ENCODE assay signal across 13 cellular contexts in genomic region chr2:39517102-39517436, GRCh38.
A peak's percentile ranks its signal among the peaks of the same experiment; 100 is the strongest.
DNase-seq lines count a peak whose midpoint lies in the region; ATAC-seq and TF ChIP-seq lines count a peak whose summit lies in the region.
"Had no signal": no experiment of that assay in that cellular context is flagged by ENCODE, and none has a peak within 500 bp of the region (broad histone marks: within the 10 kb centered on the region; RNA-seq: fewer than 3 reads in every experiment).

No MANE protein-coding gene starts in this region.

- H3K4me2 ChIP-seq in PC-3 (ENCODE audit: low read length): no peak overlapping the region

- CTCF ChIA-PET in PC-3 (lab: Charles Lee): no interaction called here

- H3K27me3 ChIP-seq in PC-3 (ENCODE audit: low read length) (no peaks in the 10 kb centered on the region), lower lobe of right lung (ENCODE audit: low read depth) (no peaks in the 10 kb centered on the region), subcutaneous abdominal adipose tissue (ENCODE audit: control insufficient read depth in 5 of 5, insufficient read depth in 4 of 5, low read length in 5 of 5) (no peaks in the 10 kb centered on the region), BE2C (no peaks in the 10 kb centered on the region)
- H3K27me3 ChIP-seq: pancreas had no signal

- no peaks in the 10 kb centered on the region for H4K20me1 ChIP-seq in PC-3 (ENCODE audit: low read length)

- H3K27ac ChIP-seq in PC-3 (ENCODE audit: low read length): no peak overlapping the region
- peak overlapping the region; percentile 18 for H3K27ac ChIP-seq in caudate nucleus (ENCODE audit: low read depth, low read length)
- H3K27ac ChIP-seq in lower lobe of right lung: peak overlapping the region; percentile 15
- H3K27ac ChIP-seq in subcutaneous abdominal adipose tissue (ENCODE audit: low read depth, low read length): peak overlapping the region; percentile 89
- H3K27ac ChIP-seq: pancreas had no signal

- H3K4me1 ChIP-seq in PC-3 (ENCODE audit: insufficient read depth, low read length): peaks cover 29% of the 10 kb centered on the region
- peaks cover 56% of the 10 kb centered on the region for H3K4me1 ChIP-seq in lower lobe of right lung
- peaks cover 8 to 59% (median 37%) of the 10 kb centered on the region in 5 donors for H3K4me1 ChIP-seq in subcutaneous abdominal adipose tissue (ENCODE audit: control insufficient read depth in 5 of 5, insufficient read depth in 5 of 5, low read length in 5 of 5)
- no peaks in the 10 kb centered on the region for H3K4me1 ChIP-seq in BE2C

- H2AFZ ChIP-seq in PC-3 (ENCODE audit: low read length): peak overlapping the region; percentile 47; the same call in 1 of the 2 replicates

- no TSS peak for BruUV-seq in PC-3 (replicated peaks; lab: Mats Ljungman, UMichigan)

- no peak for TF ChIP-seq CTCF in PC-3 (conservative IDR thresholded peaks at IDR 0.05; ENCODE audit: low read depth, low read length)
- TF ChIP-seq CTCF in lower lobe of right lung (IDR thresholded peaks at IDR 0.05): no peak
- no peak for TF ChIP-seq CTCF in BE2C (IDR thresholded peaks at IDR 0.05; ENCODE audit: low read depth, low read length)

- no peak for ATAC-seq in PC-3
- ATAC-seq in lower lobe of right lung: no peak
- ATAC-seq in GM21381 (IDR thresholded peaks at IDR 0.05; ENCODE audit: unreplicated experiment): no peak
- ATAC-seq: activated CD4-positive, alpha-beta T cell treated with anti-CD3 and anti-CD28 coated beads for 36 hours had no signal

- POLR2A ChIA-PET in PC-3 (lab: Charles Lee; ENCODE audit: unreplicated experiment): interaction anchor here (0.6 kb wide), 1 partner anchor 282 kb away, joined by 3 read pairs; no protein-coding TSS in a partner anchor

- no peak for DNase-seq in PC-3
- no peak for DNase-seq in caudate nucleus (lab: John Stamatoyannopoulos, UW)
- no peak for DNase-seq in lower lobe of right lung
- no peak for DNase-seq in AML-193 (lab: John Stamatoyannopoulos, UW)
- DNase-seq in BE2C: no peak
- DNase-seq: activated CD4-positive, alpha-beta T cell treated with anti-CD3 and anti-CD28 coated beads for 36 hours; activated naive CD8-positive, alpha-beta T cell treated with anti-CD3 and anti-CD28 coated beads, Interleukin-2, amount 10 ng/mL, durations not matched to agents 7 days and 5 days; CD4-positive, CD25-positive, alpha-beta regulatory T cell; NCI-H2081 treated with DMSO at 0.1 percent for 48 hours; NCI-H748 treated with DMSO at 0.1 percent for 48 hours had no signal

- intact Hi-C loops in PC-3 (cut with micrococcal nuclease): loop anchor here (5.0 to 10.0 kb wide), 2 partner anchors 125 to 208 kb away; no protein-coding TSS in a partner anchor
- intact Hi-C loops in lower lobe of right lung (cut with DNase I): no loop called here

- no peaks in the 10 kb centered on the region for H3K9me2 ChIP-seq in PC-3 (replicated peaks; ENCODE audit: low read length)

- H3K36me3 ChIP-seq in PC-3 (ENCODE audit: low read depth, low read length): peaks cover 4% of the 10 kb centered on the region; the same call in 1 of the 2 replicates
- no peaks in the 10 kb centered on the region for H3K36me3 ChIP-seq in lower lobe of right lung
- no peaks in the 10 kb centered on the region for H3K36me3 ChIP-seq in subcutaneous abdominal adipose tissue (ENCODE audit: control insufficient read depth in 5 of 5, insufficient read depth in 5 of 5, low read length in 5 of 5)
- H3K36me3 ChIP-seq in BE2C: no peaks in the 10 kb centered on the region
- H3K36me3 ChIP-seq: pancreas had no signal

- H3K79me2 ChIP-seq in PC-3 (ENCODE audit: low read length): no peaks in the 10 kb centered on the region

- H3F3A ChIP-seq in PC-3 (ENCODE audit: low read length, unreplicated experiment): no peaks in the 10 kb centered on the region

- no peak overlapping the region for H3K9ac ChIP-seq in PC-3 (ENCODE audit: low read length)
- no peak overlapping the region for H3K9ac ChIP-seq in subcutaneous abdominal adipose tissue (ENCODE audit: low read length in 5 of 5)

- H3K4me3 ChIP-seq in PC-3 (ENCODE audit: low read length) (no peak overlapping the region), lower lobe of right lung (no peak overlapping the region), subcutaneous abdominal adipose tissue (ENCODE audit: low read depth in 1 of 5, low read length in 5 of 5) (no peak overlapping the region), BE2C (ENCODE audit: low read depth, low read length) (no peak overlapping the region)
- H3K4me3 ChIP-seq: pancreas had no signal

- H3K9me3 ChIP-seq in PC-3 (ENCODE audit: low read length): 0 out of 2 replicates have a peak, but pooled peaks cover 10% of the 10 kb centered on the region
- H3K9me3 ChIP-seq in lower lobe of right lung: peaks cover 5% of the 10 kb centered on the region
- H3K9me3 ChIP-seq in subcutaneous abdominal adipose tissue (ENCODE audit: control insufficient read depth in 5 of 5, low read length in 5 of 5): peaks cover 0 to 9% (median 7%) of the 10 kb centered on the region in 5 donors
- H3K9me3 ChIP-seq in BE2C: no peaks in the 10 kb centered on the region
- H3K9me3 ChIP-seq: pancreas had no signal
